In genomic region chrX:112874614-112875013, GRCh38 we compare ENCODE assay signal across 26 cellular contexts. TPM values are rescaled to one million over a fixed set of nuclear protein-coding genes. Genes with fewer than 3 reads are reported as not detected.
DNase-seq lines count a peak whose midpoint lies in the region; ATAC-seq and TF ChIP-seq lines count a peak whose summit lies in the region.
"Had no signal": no experiment of that assay in that cellular context is flagged by ENCODE, and none has a peak within 500 bp of the region (broad histone marks: within the 10 kb centered on the region; RNA-seq: fewer than 3 reads in every experiment).

No MANE protein-coding gene starts in this region.

- no peaks in the 10 kb centered on the region for H3K36me3 Mint-ChIP-seq in mesothelial cell of epicardium
- no peaks in the 10 kb centered on the region for H3K36me3 Mint-ChIP-seq in CD8-positive, alpha-beta memory T cell
- H3K36me3 Mint-ChIP-seq: activated naive CD4-positive, alpha-beta T cell treated with anti-CD3 and anti-CD28 coated beads, Interleukin-2, amount 10 ng/mL, durations not matched to agents 7 days and 5 days had no signal

- no peaks in the 10 kb centered on the region for H3K36me3 ChIP-seq in CD8-positive, alpha-beta memory T cell (ENCODE audit: insufficient read depth, low read length)
- H3K36me3 ChIP-seq: BLaER1, breast epithelium, heart right ventricle, sigmoid colon, thoracic aorta had no signal

- H3K4me1 ChIP-seq in CD8-positive, alpha-beta memory T cell (ENCODE audit: insufficient read depth, low read length) = no peaks in the 10 kb centered on the region
- H3K4me1 ChIP-seq: BLaER1, breast epithelium, foreskin keratinocyte, heart right ventricle, sigmoid colon had no signal

- no peak for TF ChIP-seq CTCF in mesothelial cell of epicardium (IDR thresholded peaks at IDR 0.05; ENCODE audit: unreplicated experiment)

- peaks cover 40% of the 10 kb centered on the region for H3K4me1 Mint-ChIP-seq in mesothelial cell of epicardium
- H3K4me1 Mint-ChIP-seq in CD8-positive, alpha-beta memory T cell = no peaks in the 10 kb centered on the region
- H3K4me1 Mint-ChIP-seq: activated naive CD4-positive, alpha-beta T cell treated with anti-CD3 and anti-CD28 coated beads, Interleukin-2, amount 10 ng/mL, durations not matched to agents 7 days and 5 days had no signal

- POLR2A ChIA-PET in CD8-positive, alpha-beta memory T cell (lab: Charles Lee) = no interaction called here

- DNase-seq in mesothelial cell of epicardium (ENCODE audit: low spot score in 2 of 2, unreplicated experiment in 2 of 2) = no peak
- DNase-seq in C1 segment of cervical spinal cord (lab: John Stamatoyannopoulos, UW) = no peak
- DNase-seq in NCI-H2171 treated with DMSO at 0.1 percent for 48 hours (lab: John Stamatoyannopoulos, UW) = no peak
- no peak for DNase-seq in CD8-positive, alpha-beta memory T cell
- DNase-seq: activated naive CD4-positive, alpha-beta T cell treated with anti-CD3 and anti-CD28 coated beads, Interleukin-2, amount 10 ng/mL, durations not matched to agents 7 days and 5 days; amniotic stem cell; foreskin keratinocyte; heart right ventricle; mammary epithelial cell; NCI-H526; sigmoid colon; stimulated activated CD4-positive, alpha-beta T cell treated with anti-CD3 and anti-CD28 coated beads, Interleukin-15, amount 100 ng/mL, for 24 hours; stimulated activated naive CD8-positive, alpha-beta T cell treated with anti-CD3 and anti-CD28 coated beads, Interleukin-15, Interleukin-2, amounts not matched to agents 100 U/mL and 50 U/mL, for 24 hours; T-helper 9 cell had no signal

- no peak overlapping the region for H3K27ac ChIP-seq in CD8-positive, alpha-beta memory T cell (ENCODE audit: low read depth, low read length)
- H3K27ac ChIP-seq: BLaER1, breast epithelium, foreskin keratinocyte, GM23248, heart right ventricle, HL-60, sigmoid colon, thoracic aorta had no signal

- no peaks in the 10 kb centered on the region for H3K27me3 ChIP-seq in CD8-positive, alpha-beta memory T cell (ENCODE audit: insufficient read depth, low read length, poor library complexity, severe bottlenecking)
- H3K27me3 ChIP-seq: foreskin keratinocyte, sigmoid colon had no signal

- no peak overlapping the region for H3K4me3 ChIP-seq in CD8-positive, alpha-beta memory T cell (ENCODE audit: low read length)
- H3K4me3 ChIP-seq: BLaER1, breast epithelium, GM23248, heart right ventricle, sigmoid colon, thoracic aorta had no signal

- peaks cover 7% of the 10 kb centered on the region for H3K9me3 Mint-ChIP-seq in mesothelial cell of epicardium
- no peaks in the 10 kb centered on the region for H3K9me3 Mint-ChIP-seq in CD8-positive, alpha-beta memory T cell
- H3K9me3 Mint-ChIP-seq: activated naive CD4-positive, alpha-beta T cell treated with anti-CD3 and anti-CD28 coated beads, Interleukin-2, amount 10 ng/mL, durations not matched to agents 7 days and 5 days; activated T-helper 1 cell treated with anti-CD3 and anti-CD28 coated beads, Interleukin-12 subunit alpha, Interleukin-12 subunit beta, Interleukin-2, Interleukin-4 antibody, amounts not matched to agents 30 ng/mL and 10 ng/mL and 1 ng/mL, durations not matched to agents 14 hours and 24 hours and 36 hours had no signal

- H3K4me3 Mint-ChIP-seq in mesothelial cell of epicardium = no peak overlapping the region
- no peak overlapping the region for H3K4me3 Mint-ChIP-seq in CD8-positive, alpha-beta memory T cell
- H3K4me3 Mint-ChIP-seq: activated naive CD4-positive, alpha-beta T cell treated with anti-CD3 and anti-CD28 coated beads, Interleukin-2, amount 10 ng/mL, durations not matched to agents 7 days and 5 days; activated T-helper 1 cell treated with anti-CD3 and anti-CD28 coated beads, Interleukin-12 subunit alpha, Interleukin-12 subunit beta, Interleukin-2, Interleukin-4 antibody, amounts not matched to agents 30 ng/mL and 10 ng/mL and 1 ng/mL, durations not matched to agents 14 hours and 24 hours and 36 hours had no signal

- CTCF ChIA-PET in CD8-positive, alpha-beta memory T cell (lab: Charles Lee) = no interaction called here

- peak; percentile 42 for ATAC-seq in GM18909 (IDR thresholded peaks at IDR 0.05; ENCODE audit: poor library complexity, unreplicated experiment)
- ATAC-seq in HG02610 (IDR thresholded peaks at IDR 0.05; ENCODE audit: unreplicated experiment) = peak; percentile 26
- ATAC-seq in HG03354 (IDR thresholded peaks at IDR 0.05; ENCODE audit: poor library complexity, severe bottlenecking, unreplicated experiment) = peak; percentile 63
- no peak for ATAC-seq in HG03457 (IDR thresholded peaks at IDR 0.05; ENCODE audit: unreplicated experiment)
- ATAC-seq: esophagus mucosa; foreskin keratinocyte; heart right ventricle; stimulated activated naive CD8-positive, alpha-beta T cell treated with anti-CD3 and anti-CD28 coated beads, Interleukin-15, Interleukin-2, amounts not matched to agents 100 U/mL and 50 U/mL, for 24 hours had no signal

- peak overlapping the region; percentile 44 for H3K27ac Mint-ChIP-seq in mesothelial cell of epicardium
- H3K27ac Mint-ChIP-seq in CD8-positive, alpha-beta memory T cell = peak overlapping the region in 1 of 8 donors; percentile 14
- H3K27ac Mint-ChIP-seq: activated naive CD4-positive, alpha-beta T cell treated with anti-CD3 and anti-CD28 coated beads, Interleukin-2, amount 10 ng/mL, durations not matched to agents 7 days and 5 days; activated T-helper 1 cell treated with anti-CD3 and anti-CD28 coated beads, Interleukin-12 subunit alpha, Interleukin-12 subunit beta, Interleukin-2, Interleukin-4 antibody, amounts not matched to agents 30 ng/mL and 10 ng/mL and 1 ng/mL, durations not matched to agents 14 hours and 24 hours and 36 hours; progenitor cell of endocrine pancreas had no signal

- no peaks in the 10 kb centered on the region for H3K9me3 ChIP-seq in CD8-positive, alpha-beta memory T cell (ENCODE audit: low read length)
- H3K9me3 ChIP-seq: BLaER1, heart right ventricle, sigmoid colon, thoracic aorta had no signal

- no peaks in the 10 kb centered on the region for H3K27me3 Mint-ChIP-seq in mesothelial cell of epicardium (ENCODE audit: low read depth)
- peaks cover 0 to 5% of the 10 kb centered on the region in 2 donors for H3K27me3 Mint-ChIP-seq in CD8-positive, alpha-beta memory T cell
- H3K27me3 Mint-ChIP-seq: activated naive CD4-positive, alpha-beta T cell treated with anti-CD3 and anti-CD28 coated beads, Interleukin-2, amount 10 ng/mL, durations not matched to agents 7 days and 5 days; progenitor cell of endocrine pancreas had no signal

RNA-seq across cellular contexts. Expression of gene AMOT, which starts 34.0 kb away (rescaled TPM):
- 343 to 361 TPM (median 359 TPM) in 3 replicates for total RNA-seq in mesothelial cell of epicardium
- total RNA-seq in CD8-positive, alpha-beta memory T cell = 1 to 10 TPM; 1.4 to 1.5 TPM
- polyA plus RNA-seq in CD8-positive, alpha-beta memory T cell = 3.2 TPM

Comparison
In these comparisons a context has a peak if more than half of its experiments do, and no peak if none do; other contexts are left out.
1. RNA of gene AMOT, which starts 34.0 kb away (total RNA-seq): 343 to 361 TPM in mesothelial cell of epicardium; 1.4 to 1.5 TPM in CD8-positive, alpha-beta memory T cell; every median in the first group is over 100 times any median in the second.